24 cellular contexts compared by ENCODE assay signal in the genomic region with DNA sequence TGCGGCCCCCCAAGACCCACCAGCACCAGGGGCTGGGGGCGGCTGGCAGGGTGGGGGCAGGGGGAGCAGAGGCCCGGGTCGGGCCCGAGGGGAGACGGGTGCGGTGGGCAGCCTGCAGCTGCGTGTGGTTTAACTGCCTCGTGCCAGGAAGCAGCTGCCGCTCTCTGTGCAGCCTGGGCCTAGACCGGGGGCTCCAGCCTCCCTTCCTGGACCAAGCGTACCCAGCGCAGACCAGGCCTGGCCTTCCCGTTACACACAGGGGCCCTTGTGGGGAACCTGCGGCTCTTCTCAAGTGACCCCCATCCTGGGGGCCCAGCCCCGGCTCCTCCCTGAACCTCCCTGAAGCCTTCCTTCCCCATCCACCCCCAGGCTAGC. TPM values are rescaled to one million over a fixed set of nuclear protein-coding genes. Genes with fewer than 3 reads are reported as not detected.
DNase-seq lines count a peak whose midpoint lies in the region; ATAC-seq and TF ChIP-seq lines count a peak whose summit lies in the region.
"Had no signal": no experiment of that assay in that cellular context is flagged by ENCODE, and none has a peak within 500 bp of the region (broad histone marks: within the 10 kb centered on the region; RNA-seq: fewer than 3 reads in every experiment).

No MANE protein-coding gene starts in this region.

- H3K4me3 Mint-ChIP-seq in naive thymus-derived CD8-positive, alpha-beta T cell: peak overlapping the region in 3 of 10 donors; percentile 41 to 67 (median 42)
- H3K4me3 Mint-ChIP-seq: activated CD4-positive, alpha-beta memory T cell treated with anti-CD3 and anti-CD28 coated beads, Interleukin-2, amount 10 ng/mL, durations not matched to agents 7 days and 5 days; CD8-positive, alpha-beta memory T cell; neural progenitor cell had no signal

- H3K9me3 ChIP-seq in OCI-LY1 (ENCODE audit: low read length) (no peaks in the 10 kb centered on the region), body of pancreas (no peaks in the 10 kb centered on the region)
- H3K9me3 ChIP-seq: esophagus muscularis mucosa, mucosa of descending colon, suprapubic skin, vagina had no signal

- H3K36me3 ChIP-seq in OCI-LY1 (ENCODE audit: insufficient read depth, low read length): no peaks in the 10 kb centered on the region
- H3K36me3 ChIP-seq in body of pancreas (replicated peaks in 1 of 2; ENCODE audit: insufficient read depth in 1 of 2, low read depth in 2 of 2): no peaks in the 10 kb centered on the region
- H3K36me3 ChIP-seq: esophagus muscularis mucosa, neural progenitor cell, suprapubic skin, vagina had no signal

- H3K9me3 Mint-ChIP-seq in naive thymus-derived CD8-positive, alpha-beta T cell: peaks cover 0 to 4% (median 0%) of the 10 kb centered on the region in 9 donors
- H3K9me3 Mint-ChIP-seq: activated CD4-positive, alpha-beta memory T cell treated with anti-CD3 and anti-CD28 coated beads, Interleukin-2, amount 10 ng/mL, durations not matched to agents 7 days and 5 days; CD8-positive, alpha-beta memory T cell; neural progenitor cell had no signal

- peak overlapping the region; percentile 46 for H3K4me3 ChIP-seq in Jurkat, Clone E6-1 (ENCODE audit: low read length)
- H3K4me3 ChIP-seq in OCI-LY1 (ENCODE audit: low read depth, low read length, poor library complexity, severe bottlenecking): no peak overlapping the region
- H3K4me3 ChIP-seq in body of pancreas: no peak overlapping the region
- H3K4me3 ChIP-seq: esophagus muscularis mucosa, mucosa of descending colon, neural progenitor cell, suprapubic skin, vagina had no signal

- no peaks in the 10 kb centered on the region for H3K27me3 Mint-ChIP-seq in naive thymus-derived CD8-positive, alpha-beta T cell
- H3K27me3 Mint-ChIP-seq: activated CD4-positive, alpha-beta memory T cell treated with anti-CD3 and anti-CD28 coated beads, Interleukin-2, amount 10 ng/mL, durations not matched to agents 7 days and 5 days had no signal

- H3K4me1 ChIP-seq in OCI-LY1 (ENCODE audit: insufficient read depth, low read length, severe bottlenecking): peaks cover 64% of the 10 kb centered on the region
- peaks cover 30% of the 10 kb centered on the region for H3K4me1 ChIP-seq in body of pancreas
- H3K4me1 ChIP-seq: neural progenitor cell had no signal

- peak; percentile 41 for DNase-seq in CMK (ENCODE audit: low read depth)
- peak; percentile 83 for DNase-seq in Jurkat, Clone E6-1 (ENCODE audit: low read depth, low spot score)
- no peak for DNase-seq in naive thymus-derived CD8-positive, alpha-beta T cell
- DNase-seq in body of pancreas: no peak
- DNase-seq in activated CD4-positive, CD25-positive, alpha-beta regulatory T cell treated with anti-CD3 and anti-CD28 coated beads, Interleukin-2, amount 50 U/mL, for 72 hours: no peak
- DNase-seq: activated CD4-positive, alpha-beta memory T cell treated with anti-CD3 and anti-CD28 coated beads, Interleukin-2, amount 10 ng/mL, durations not matched to agents 7 days and 5 days; activated gamma-delta T cell; activated T-cell treated with anti-CD3 and anti-CD28 coated beads for 4 hours; DMS53; hypothalamus; NCI-H1105; NCI-H2081 treated with DMSO at 0.1 percent for 48 hours; NCI-H446; T-helper 2 cell had no signal

- WGBS in body of pancreas, 2 donors: 67 to 81% methylated on average over 8 to 15 of the region's 16 CpGs

- POLR2A ChIA-PET in naive thymus-derived CD8-positive, alpha-beta T cell (lab: Charles Lee): interaction anchor here (2.7 kb wide), 1 partner anchor 24 kb away, joined by 8 read pairs; no protein-coding TSS in a partner anchor

- H3K9me2 ChIP-seq in OCI-LY1 (ENCODE audit: low read depth, low read length): no peaks in the 10 kb centered on the region

- peak overlapping the region; percentile 43 for H3K4me2 ChIP-seq in OCI-LY1 (ENCODE audit: low read length)
- H3K4me2 ChIP-seq: neural progenitor cell had no signal

- no peak for TF ChIP-seq CTCF in OCI-LY1 (IDR thresholded peaks at IDR 0.05; ENCODE audit: low read length)
- no peak for TF ChIP-seq CTCF in body of pancreas (IDR thresholded peaks at IDR 0.05)

- no peak for TF ChIP-seq POLR2A in body of pancreas (IDR thresholded peaks at IDR 0.05)

- no peaks in the 10 kb centered on the region for H3K36me3 Mint-ChIP-seq in naive thymus-derived CD8-positive, alpha-beta T cell
- H3K36me3 Mint-ChIP-seq: CD8-positive, alpha-beta memory T cell; neural progenitor cell had no signal

- H3K27me3 ChIP-seq in OCI-LY1 (ENCODE audit: insufficient read depth, low read length): no peaks in the 10 kb centered on the region
- H3K27me3 ChIP-seq in body of pancreas: no peaks in the 10 kb centered on the region
- H3K27me3 ChIP-seq: neural progenitor cell, vagina had no signal

- peak overlapping the region; percentile 96 for H3K27ac ChIP-seq in OCI-LY1 (ENCODE audit: low read depth, low read length, poor library complexity, severe bottlenecking)
- H3K27ac ChIP-seq in body of pancreas: no peak overlapping the region
- H3K27ac ChIP-seq: esophagus muscularis mucosa, neural progenitor cell, suprapubic skin, vagina had no signal

- peak overlapping the region in 7 of 10 donors; percentile 31 to 89 (median 51) for H3K27ac Mint-ChIP-seq in naive thymus-derived CD8-positive, alpha-beta T cell
- H3K27ac Mint-ChIP-seq: activated CD4-positive, alpha-beta memory T cell treated with anti-CD3 and anti-CD28 coated beads, Interleukin-2, amount 10 ng/mL, durations not matched to agents 7 days and 5 days; neural progenitor cell had no signal

- intact Hi-C loops in body of pancreas (cut with DNase I): no loop called here

- H4K20me1 ChIP-seq in OCI-LY1 (ENCODE audit: insufficient read depth, low read length): no peaks in the 10 kb centered on the region

- H3K9ac ChIP-seq in OCI-LY1 (ENCODE audit: low read length): peak overlapping the region; percentile 56
- H3K9ac ChIP-seq: neural progenitor cell had no signal

- H3K79me2 ChIP-seq in OCI-LY1 (ENCODE audit: insufficient read depth, low read length): no peaks in the 10 kb centered on the region

- peaks cover 23 to 67% (median 55%) of the 10 kb centered on the region in 4 donors for H3K4me1 Mint-ChIP-seq in naive thymus-derived CD8-positive, alpha-beta T cell

- ATAC-seq in naive thymus-derived CD8-positive, alpha-beta T cell: no peak
- ATAC-seq in body of pancreas (no peak), GM21576 (IDR thresholded peaks at IDR 0.05; ENCODE audit: unreplicated experiment) (no peak)
- ATAC-seq: mucosa of descending colon had no signal

- no peak overlapping the region for H2AFZ ChIP-seq in OCI-LY1 (ENCODE audit: low read length)
- H2AFZ ChIP-seq: neural progenitor cell had no signal

- peaks cover 5% of the 10 kb centered on the region for H3F3A ChIP-seq in OCI-LY1 (ENCODE audit: insufficient read depth, low read length)

RNA-seq across cellular contexts. Expression of gene INTS1, which starts 6.6 kb away (rescaled TPM):
- 129 TPM for polyA plus RNA-seq in Jurkat, Clone E6-1 (2012; ENCODE audit: insufficient read depth, insufficient read length)
- 100 to 1,000 TPM; 129 to 136 TPM for total RNA-seq in naive thymus-derived CD8-positive, alpha-beta T cell
- 10 to 100 TPM in 2 of 3 donors, 1 to 10 TPM in 1; 9.1 to 24.6 (median 18.5) TPM for polyA plus RNA-seq in naive thymus-derived CD8-positive, alpha-beta T cell
- total RNA-seq in body of pancreas: 10 to 100 TPM; 66.3 to 72.9 TPM

RNA-seq across cellular contexts. Expression of gene MAFK, which starts 19.7 kb away (rescaled TPM):
- 35.0 TPM for polyA plus RNA-seq in Jurkat, Clone E6-1 (2012; ENCODE audit: insufficient read depth, insufficient read length)
- 10 to 100 TPM; 55.1 to 56.1 TPM for total RNA-seq in naive thymus-derived CD8-positive, alpha-beta T cell
- under 1 TPM; 0.33 to 0.56 (median 0.46) TPM for polyA plus RNA-seq in naive thymus-derived CD8-positive, alpha-beta T cell
- 10 to 100 TPM; 25.7 to 52.7 TPM for total RNA-seq in body of pancreas

RNA-seq across cellular contexts. Expression of gene TMEM184A, which starts 45.2 kb away (rescaled TPM):
- 2.6 TPM for polyA plus RNA-seq in Jurkat, Clone E6-1 (2012; ENCODE audit: insufficient read depth, insufficient read length)
- not detected for total RNA-seq in naive thymus-derived CD8-positive, alpha-beta T cell
- under 1 TPM in 1 of 3 donors, not detected in 2; 0.04 TPM for polyA plus RNA-seq in naive thymus-derived CD8-positive, alpha-beta T cell
- 10 to 100 TPM; 21.0 to 65.3 TPM for total RNA-seq in body of pancreas
- total RNA-seq: activated CD4-positive, alpha-beta memory T cell treated with anti-CD3 and anti-CD28 coated beads, Interleukin-2, amount 10 ng/mL, durations not matched to agents 7 days and 5 days; CD8-positive, alpha-beta memory T cell; frontal cortex; posterior vena cava had no signal
- polyA plus RNA-seq: CD8-positive, alpha-beta memory T cell had no signal

RNA-seq across cellular contexts. Expression of gene MICALL2, which starts 51.5 kb away (rescaled TPM):
- polyA plus RNA-seq in Jurkat, Clone E6-1 (2012; ENCODE audit: insufficient read depth, insufficient read length): 22.2 TPM
- total RNA-seq in naive thymus-derived CD8-positive, alpha-beta T cell: 1 to 10 TPM; 3.5 to 4.6 TPM
- polyA plus RNA-seq in naive thymus-derived CD8-positive, alpha-beta T cell: 1 to 10 TPM in 1 of 3 donors, under 1 TPM in 1, not detected in 1; 0.85 to 1.5 TPM
- total RNA-seq in body of pancreas: 10 to 100 TPM; 23.3 to 26.7 TPM

RNA-seq across cellular contexts. Expression of gene PSMG3, which starts 59.1 kb away (rescaled TPM):
- polyA plus RNA-seq in Jurkat, Clone E6-1 (2012; ENCODE audit: insufficient read depth, insufficient read length): 153 TPM
- 10 to 100 TPM; 24.3 to 26.1 TPM for total RNA-seq in naive thymus-derived CD8-positive, alpha-beta T cell
- polyA plus RNA-seq in naive thymus-derived CD8-positive, alpha-beta T cell: 10 to 100 TPM; 43.5 to 45.8 (median 45.4) TPM
- total RNA-seq in body of pancreas: 10 to 100 TPM; 34.0 to 39.6 TPM

Comparison
In these comparisons a context has a peak if more than half of its experiments do, and no peak if none do; other contexts are left out.
1. DNase-seq: peak in CMK (single experiment) and Jurkat, Clone E6-1 (single experiment); none in naive thymus-derived CD8-positive, alpha-beta T cell (0 of 10), body of pancreas (0 of 4) and activated CD4-positive, CD25-positive, alpha-beta regulatory T cell treated with anti-CD3 and anti-CD28 coated beads, Interleukin-2, amount 50 U/mL, for 72 hours (single experiment).
2. RNA of gene TMEM184A, which starts 45.2 kb away (total RNA-seq): 21.0 to 65.3 TPM in body of pancreas; not detected in naive thymus-derived CD8-positive, alpha-beta T cell; every median in the first group is over 10 times any median in the second.